Comparison of ENCODE assay signal across 8 cellular contexts in genomic region chrX:40877869-40878268, GRCh38.
DNase-seq lines count a peak whose midpoint lies in the region; ATAC-seq, FAIRE-seq and TF ChIP-seq lines count a peak whose summit lies in the region.

No MANE protein-coding gene starts in this region.

- H3K9me3 Mint-ChIP-seq in T-helper 2 cell treated with Interferon-gamma antibody and Interleukin-4, amounts not matched to agents 5 μg/mL and 100 μg/mL, for 36 hours, result no peaks in the 10 kb centered on the region

- H3K4me1 Mint-ChIP-seq in T-helper 2 cell treated with Interferon-gamma antibody and Interleukin-4, amounts not matched to agents 5 μg/mL and 100 μg/mL, for 36 hours (ENCODE audit: low read depth), result no peaks in the 10 kb centered on the region

- H3K27me3 Mint-ChIP-seq in T-helper 2 cell treated with Interferon-gamma antibody and Interleukin-4, amounts not matched to agents 5 μg/mL and 100 μg/mL, for 36 hours (ENCODE audit: low read depth), result no peaks in the 10 kb centered on the region

- H2AFZ ChIP-seq in SK-N-SH (ENCODE audit: low read depth), result no peak overlapping the region
- H2AFZ ChIP-seq in hepatocyte, result peak overlapping the region; percentile 34

- H3K4me3 ChIP-seq in A549, result 0 out of 3 replicates have a peak overlapping the region, but pooled peaks have one; percentile 13
- H3K4me3 ChIP-seq in GM12865 (ENCODE audit: low read depth, low read length), result no peak overlapping the region
- H3K4me3 ChIP-seq in SK-N-SH (ENCODE audit: low read depth in 2 of 2, low read length in 1 of 2), result no peak overlapping the region
- no peak overlapping the region for H3K4me3 ChIP-seq in hepatocyte

- H3K4me2 ChIP-seq in A549 (peak overlapping the region; percentile 61), SK-N-SH (0 out of 2 replicates have a peak overlapping the region, but pooled peaks have one; percentile 22), hepatocyte (peak overlapping the region; percentile 51)

- H3K79me2 ChIP-seq in SK-N-SH (ENCODE audit: insufficient read depth) (no peaks in the 10 kb centered on the region), hepatocyte (no peaks in the 10 kb centered on the region)

- no peak for TF ChIP-seq EP300 in A549 (IDR thresholded peaks at IDR 0.05)
- TF ChIP-seq EP300 in SK-N-SH (IDR thresholded peaks at IDR 0.05; ENCODE audit: borderline replicate concordance in 1 of 2, low read depth in 1 of 2, low read length in 1 of 2), result no peak

- FAIRE-seq in A549 (lab: Jason Lieb, UNC), result no peak

- TF ChIP-seq RAD21 in A549 (conservative IDR thresholded peaks at IDR 0.05 in 1 of 2, IDR thresholded peaks at IDR 0.05 in 1 of 2) (peak; percentile 52 to 65), SK-N-SH (IDR thresholded peaks at IDR 0.05; ENCODE audit: low read length) (peak; percentile 60)

- TF ChIP-seq CTCF in A549 (IDR thresholded peaks at IDR 0.05) (peak; percentile 56), GM12865 (IDR thresholded peaks at IDR 0.05; ENCODE audit: insufficient read depth, low read depth, low read length, missing control alignments) (peak; percentile 23), SK-N-SH (IDR thresholded peaks at IDR 0.05) (peak; percentile 75), hepatocyte (IDR thresholded peaks at IDR 0.05; ENCODE audit: poor library complexity) (peak; percentile 52)

- H3K27ac ChIP-seq in A549 (peak overlapping the region; percentile 24 to 35; a peak in 2 of 6 replicates), SK-N-SH (ENCODE audit: low read depth in 2 of 2, low read length in 1 of 2) (no peak overlapping the region), hepatocyte (no peak overlapping the region)

- H3F3A ChIP-seq in SK-N-SH (replicated peaks; ENCODE audit: insufficient read depth), result no peaks in the 10 kb centered on the region

- no peaks in the 10 kb centered on the region for H3K36me3 Mint-ChIP-seq in T-helper 2 cell treated with Interferon-gamma antibody and Interleukin-4, amounts not matched to agents 5 μg/mL and 100 μg/mL, for 36 hours (ENCODE audit: low read depth)

- peaks cover 5% of the 10 kb centered on the region; the same call in 1 of the 3 replicates for H3K4me1 ChIP-seq in A549
- no peaks in the 10 kb centered on the region for H3K4me1 ChIP-seq in SK-N-SH (ENCODE audit: control insufficient read depth in 1 of 2, insufficient read depth in 2 of 2, low read depth in 1 of 2, low read length in 1 of 2)
- peaks cover 6% of the 10 kb centered on the region for H3K4me1 ChIP-seq in hepatocyte (ENCODE audit: insufficient read depth)

- H3K36me3 ChIP-seq in SK-N-SH (replicated peaks in 1 of 2; ENCODE audit: control insufficient read depth in 1 of 2, insufficient read depth in 2 of 2, low read length in 1 of 2) (no peaks in the 10 kb centered on the region), hepatocyte (replicated peaks; ENCODE audit: insufficient read depth, low read depth) (no peaks in the 10 kb centered on the region)

- POLR2A ChIA-PET in A549 (lab: Yijun Ruan, JAX), result interaction anchor here (0.7 to 1.4 kb wide), 2 partner anchors 207 to 237 kb away, joined by 3 to 9 read pairs; partner anchors contain the start of gene USP9X
- POLR2A ChIA-PET in SK-N-SH (lab: Yijun Ruan, JAX), result no interaction called here

- CTCF ChIA-PET in A549 (lab: Yijun Ruan, JAX) (interaction anchor here (0.6 to 2.4 kb wide), 19 partner anchors 13 to 381 kb away, joined by 3 to 7 read pairs (median 4); no protein-coding TSS in a partner anchor), SK-N-SH (lab: Yijun Ruan, JAX) (interaction anchor here (0.6 to 3.7 kb wide), 26 partner anchors 8 to 394 kb away, joined by 3 to 29 read pairs (median 4); no protein-coding TSS in a partner anchor)

- H3K27me3 ChIP-seq in SK-N-SH (ENCODE audit: insufficient read depth) (peaks cover 11% of the 10 kb centered on the region; the same call in 1 of the 2 replicates), hepatocyte (no peaks in the 10 kb centered on the region)

- TF ChIP-seq POLR2A in A549 (IDR thresholded peaks at IDR 0.05; ENCODE audit: low read length), result no peak

- ATAC-seq in A549 (no peak), GM18519 (IDR thresholded peaks at IDR 0.05; ENCODE audit: low FRiP score, unreplicated experiment) (no peak)

- 7% methylated on average over 4 of the region's 4 CpGs for WGBS in A549 (ENCODE audit: missing lambda C conversion rate)
- 17% methylated on average over 4 of the region's 4 CpGs for WGBS in SK-N-SH (ENCODE audit: low lambda C conversion rate)
- 35% methylated on average over 4 of the region's 4 CpGs for WGBS in hepatocyte (ENCODE audit: low lambda C conversion rate, missing lambda C conversion rate)

- H3K9me2 ChIP-seq in SK-N-SH, result no peaks in the 10 kb centered on the region
- no peaks in the 10 kb centered on the region for H3K9me2 ChIP-seq in hepatocyte (replicated peaks; ENCODE audit: insufficient read depth)

- no peaks in the 10 kb centered on the region for H4K20me1 ChIP-seq in SK-N-SH (ENCODE audit: insufficient read depth)
- no peaks in the 10 kb centered on the region for H4K20me1 ChIP-seq in hepatocyte (ENCODE audit: insufficient read depth, poor library complexity, severe bottlenecking)

- no peak overlapping the region for H3K9ac ChIP-seq in SK-N-SH

- no peak overlapping the region for H3K27ac Mint-ChIP-seq in T-helper 2 cell treated with Interferon-gamma antibody and Interleukin-4, amounts not matched to agents 5 μg/mL and 100 μg/mL, for 36 hours

- H3K9me3 ChIP-seq in A549 (no peaks in the 10 kb centered on the region), SK-N-SH (no peaks in the 10 kb centered on the region), hepatocyte (ENCODE audit: low read depth) (no peaks in the 10 kb centered on the region)

- DNase-seq in A549 (ENCODE audit: low read depth in 1 of 2, low spot score in 1 of 2) (peak in 1 of 2 experiments; percentile 37), GM12865 (ENCODE audit: low read depth) (peak; percentile 35), SK-N-SH (peak; percentile 19), hepatocyte (ENCODE audit: low spot score) (no peak)
- DNase-seq in stimulated activated CD8-positive, alpha-beta memory T cell treated with anti-CD3 and anti-CD28 coated beads, Interleukin-4, amount 100 ng/mL, for 48 hours, result no peak
- no peak for DNase-seq in stimulated activated naive CD4-positive, alpha-beta T cell treated with Interleukin-2 at 50 U/mL for 16 hours (lab: John Stamatoyannopoulos, UW)
- no peak for DNase-seq in T-helper 2 cell treated with Interferon-gamma antibody and Interleukin-4, amounts not matched to agents 5 μg/mL and 100 μg/mL, for 36 hours (ENCODE audit: low spot score)

- no peak overlapping the region for H3K4me3 Mint-ChIP-seq in T-helper 2 cell treated with Interferon-gamma antibody and Interleukin-4, amounts not matched to agents 5 μg/mL and 100 μg/mL, for 36 hours

TF ChIP-seq in A549, 52 proteins besides CTCF, POLR2A, EP300 and RAD21:
- TF ChIP-seq SMC3 (IDR thresholded peaks at IDR 0.05) (peak; percentile 82), EHF (CRISPR knock-in tag; IDR thresholded peaks at IDR 0.05) (no peak)

TF ChIP-seq in SK-N-SH, 30 proteins besides CTCF, POLR2A, EP300 and RAD21:
- TF ChIP-seq EZH2phosphoT487 (IDR thresholded peaks at IDR 0.05; ENCODE audit: borderline replicate concordance, low read depth) (no peak), NRF1 (IDR thresholded peaks at IDR 0.05; ENCODE audit: low read depth, low read length) (no peak), SMC3 (IDR thresholded peaks at IDR 0.05; ENCODE audit: low read depth, low read length) (peak; percentile 43)
TF ChIP-seq in SK-N-SH: peak in this region for 1.

Comparison
In these comparisons a context has a peak if more than half of its experiments do, and no peak if none do; other contexts are left out.
1. DNase-seq: peak in GM12865 (single experiment) and SK-N-SH (single experiment); none in hepatocyte (single experiment), stimulated activated CD8-positive, alpha-beta memory T cell treated with anti-CD3 and anti-CD28 coated beads, Interleukin-4, amount 100 ng/mL, for 48 hours (single experiment), stimulated activated naive CD4-positive, alpha-beta T cell treated with Interleukin-2 at 50 U/mL for 16 hours (single experiment) and T-helper 2 cell treated with Interferon-gamma antibody and Interleukin-4, amounts not matched to agents 5 μg/mL and 100 μg/mL, for 36 hours (single experiment).
2. H3K27ac ChIP-seq: peak in A549 (2 of 2); none in SK-N-SH (0 of 2) and hepatocyte (single experiment).
3. CTCF ChIP-seq: peak in every context shown above with its lines; median percentile 75 in SK-N-SH; 56 in A549; 52 in hepatocyte; 23 in GM12865.
4. Of the 12 proteins assayed by ChIP-seq in both A549 and SK-N-SH: peak only in A549: none; only in SK-N-SH: none; in both: CTCF, RAD21 and SMC3; in neither: 9.
5. Peak in every context shown above with its lines, with median percentiles within 50 percentile points of each other: H3K4me2 ChIP-seq.